1 cellular context compared by ENCODE assay signal in genomic region chr16:72014675-72015074, GRCh38.
A peak's percentile ranks its signal among the peaks of the same experiment; 100 is the strongest.
TF ChIP-seq lines count a peak whose summit lies in the region.

No MANE protein-coding gene starts in this region.

TF ChIP-seq in HepG2, 621 proteins besides CTCF, POLR2A, EP300 and RAD21:
- TF ChIP-seq POLR2AphosphoS5 (IDR thresholded peaks at IDR 0.05; ENCODE audit: low read depth, low read length), result no peak
- peak; percentile 80 for TF ChIP-seq ZNF629 (CRISPR knock-in tag; conservative IDR thresholded peaks at IDR 0.05)
